ENCODE assay signal across 19 cellular contexts in the genomic region with DNA sequence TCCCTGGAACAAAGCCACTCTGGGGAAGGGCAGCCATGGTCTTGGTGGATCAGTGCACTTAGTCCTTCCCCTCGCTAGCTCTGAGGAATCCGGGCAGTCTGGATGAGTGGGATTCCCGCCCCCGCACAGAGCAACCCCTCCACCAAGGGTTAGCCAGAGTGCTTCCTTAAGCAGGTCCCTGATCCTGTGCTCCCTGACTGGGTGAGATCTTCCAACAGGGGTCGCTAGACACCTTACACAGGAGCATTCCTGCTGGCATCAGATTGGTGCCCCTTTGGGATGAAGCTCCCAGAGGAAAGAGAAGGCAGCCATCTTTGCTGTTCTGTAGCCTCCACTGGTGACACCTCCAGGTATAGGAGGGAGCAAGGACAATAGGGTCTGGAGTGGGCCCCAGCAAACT.
A peak's percentile ranks its signal among the peaks of the same experiment; 100 is the strongest.
DNase-seq lines count a peak whose midpoint lies in the region; ATAC-seq and TF ChIP-seq lines count a peak whose summit lies in the region.
"Had no signal": no experiment of that assay in that cellular context is flagged by ENCODE, and none has a peak within 500 bp of the region (broad histone marks: within the 10 kb centered on the region; RNA-seq: fewer than 3 reads in every experiment).

No MANE protein-coding gene starts in this region.

- peaks cover 0 to 2% (median 1%) of the 10 kb centered on the region in 3 donors for H3K27me3 Mint-ChIP-seq in immature natural killer cell (ENCODE audit: low read depth in 3 of 3)
- H3K27me3 Mint-ChIP-seq: B cell; stimulated activated naive CD8-positive, alpha-beta T cell treated with anti-CD3 and anti-CD28 coated beads, Interleukin-15, Interleukin-2, amounts not matched to agents 100 ng/mL and 50 ng/mL, for 24 hours had no signal

- no peaks in the 10 kb centered on the region for H3K4me1 ChIP-seq in OCI-LY1 (ENCODE audit: insufficient read depth, low read length, severe bottlenecking)
- H3K4me1 ChIP-seq: uterus had no signal

- no peaks in the 10 kb centered on the region for H3K9me2 ChIP-seq in OCI-LY1 (ENCODE audit: low read depth, low read length)

- no peak overlapping the region for H3K27ac Mint-ChIP-seq in immature natural killer cell
- H3K27ac Mint-ChIP-seq: B cell; stimulated activated naive CD8-positive, alpha-beta T cell treated with anti-CD3 and anti-CD28 coated beads, Interleukin-15, Interleukin-2, amounts not matched to agents 100 ng/mL and 50 ng/mL, for 24 hours had no signal

- peaks cover 8 to 25% (median 19%) of the 10 kb centered on the region in 3 donors for H3K36me3 Mint-ChIP-seq in immature natural killer cell

- no peaks in the 10 kb centered on the region for H3K27me3 ChIP-seq in OCI-LY1 (ENCODE audit: insufficient read depth, low read length)
- H3K27me3 ChIP-seq: MG63, ovary, uterus had no signal

- H3K4me1 Mint-ChIP-seq in immature natural killer cell: peaks cover 0 to 9% of the 10 kb centered on the region in 2 donors

- no peaks in the 10 kb centered on the region for H3F3A ChIP-seq in OCI-LY1 (ENCODE audit: insufficient read depth, low read length)

- no peaks in the 10 kb centered on the region for H3K36me3 ChIP-seq in OCI-LY1 (ENCODE audit: insufficient read depth, low read length)
- H3K36me3 ChIP-seq: MG63, ovary, uterus had no signal

- DNase-seq in epithelial cell of proximal tubule (ENCODE audit: low read depth) (no peak), hypothalamus (lab: John Stamatoyannopoulos, UW) (no peak), immature natural killer cell (no peak), omental fat pad (ENCODE audit: low spot score) (no peak), epidermal melanocyte (ENCODE audit: insufficient read length, low spot score) (no peak)
- DNase-seq: activated CD8-positive, alpha-beta memory T cell treated with anti-CD3 and anti-CD28 coated beads for 24 hours; anterior cingulate cortex; DMS79; glutamatergic neuron; MG63; mucosa of descending colon; ovary; uterus had no signal

- no peak overlapping the region for H3K4me2 ChIP-seq in OCI-LY1 (ENCODE audit: low read length)

- no peaks in the 10 kb centered on the region for H3K79me2 ChIP-seq in OCI-LY1 (ENCODE audit: insufficient read depth, low read length)

- TF ChIP-seq CTCF in C4-2B (conservative IDR thresholded peaks at IDR 0.05) (peak; percentile 38), GM12875 (IDR thresholded peaks at IDR 0.05; ENCODE audit: borderline replicate concordance, insufficient read depth, low read depth, low read length) (peak; percentile 33; the same call in 1 of the 2 replicates), OCI-LY1 (IDR thresholded peaks at IDR 0.05; ENCODE audit: low read length) (peak; percentile 47), epithelial cell of proximal tubule (conservative IDR thresholded peaks at IDR 0.05; ENCODE audit: low read depth, low read length) (peak; percentile 13), omental fat pad (IDR thresholded peaks at IDR 0.05) (no peak)

- no peak overlapping the region for H3K4me3 ChIP-seq in GM12875 (ENCODE audit: low read depth, low read length)
- no peak overlapping the region for H3K4me3 ChIP-seq in OCI-LY1 (ENCODE audit: low read depth, low read length, poor library complexity, severe bottlenecking)
- no peak overlapping the region for H3K4me3 ChIP-seq in epithelial cell of proximal tubule (ENCODE audit: low read depth, low read length)
- H3K4me3 ChIP-seq: MG63, mucosa of descending colon, ovary, SK-N-MC, uterus had no signal

- no peaks in the 10 kb centered on the region for H4K20me1 ChIP-seq in OCI-LY1 (ENCODE audit: insufficient read depth, low read length)

- H3K9me3 ChIP-seq in OCI-LY1 (ENCODE audit: low read length): no peaks in the 10 kb centered on the region
- H3K9me3 ChIP-seq: ovary had no signal

- ATAC-seq in omental fat pad (ENCODE audit: low FRiP score): no peak
- ATAC-seq: mucosa of descending colon had no signal

- H3K9me3 Mint-ChIP-seq in immature natural killer cell: peaks cover 3 to 15% (median 10%) of the 10 kb centered on the region in 6 donors

- no peak overlapping the region for H2AFZ ChIP-seq in OCI-LY1 (ENCODE audit: low read length)

- H3K27ac ChIP-seq in C4-2B: no peak overlapping the region
- no peak overlapping the region for H3K27ac ChIP-seq in OCI-LY1 (ENCODE audit: low read depth, low read length, poor library complexity, severe bottlenecking)
- H3K27ac ChIP-seq: ovary, SK-N-MC, uterus had no signal

- H3K4me3 Mint-ChIP-seq in immature natural killer cell: no peak overlapping the region
- H3K4me3 Mint-ChIP-seq: B cell; stimulated activated naive CD8-positive, alpha-beta T cell treated with anti-CD3 and anti-CD28 coated beads, Interleukin-15, Interleukin-2, amounts not matched to agents 100 ng/mL and 50 ng/mL, for 24 hours had no signal

- H3K9ac ChIP-seq in OCI-LY1 (ENCODE audit: low read length): no peak overlapping the region

Comparison
In these comparisons a context has a peak if more than half of its experiments do, and no peak if none do; other contexts are left out.
1. CTCF ChIP-seq: peak in C4-2B (single experiment), GM12875 (single experiment), OCI-LY1 (single experiment) and epithelial cell of proximal tubule (single experiment); none in omental fat pad (0 of 3).